15 cellular contexts compared by ENCODE assay signal in the genomic region with DNA sequence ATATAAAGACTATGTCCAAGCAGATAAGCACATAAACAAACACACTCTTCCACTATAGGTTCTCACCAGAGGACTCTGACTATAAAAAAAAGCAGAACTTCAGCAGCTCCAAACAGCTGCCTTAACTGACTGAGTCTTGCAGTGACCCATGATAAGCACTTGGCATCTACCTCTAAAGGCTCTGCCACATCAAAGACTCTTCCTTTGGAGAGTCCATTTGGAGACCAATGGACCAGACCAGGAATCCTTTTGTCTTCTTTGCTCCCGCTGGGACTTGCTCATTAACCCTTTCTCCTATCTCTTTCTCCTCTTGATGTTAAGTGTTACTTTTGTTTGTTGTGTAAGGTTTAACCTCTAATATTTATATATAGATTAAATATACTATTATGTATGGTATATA.
"Had no signal": no experiment of that assay in that cellular context is flagged by ENCODE, and none has a peak within 500 bp of the region (broad histone marks: within the 10 kb centered on the region; RNA-seq: fewer than 3 reads in every experiment).

No MANE protein-coding gene starts in this region.

- DNase-seq: activated CD4-positive, alpha-beta memory T cell treated with anti-CD3 and anti-CD28 coated beads for 36 hours; activated naive CD8-positive, alpha-beta T cell treated with anti-CD3 and anti-CD28 coated beads, Interleukin-2, amount 10 ng/mL, durations not matched to agents 7 days and 5 days; activated T-cell treated with anti-CD3 and anti-CD28 coated beads, Interleukin-2, amount 50 U/mL, for 72 hours; esophagus squamous epithelium; foreskin keratinocyte; head of caudate nucleus; left ventricle myocardium superior; mesenchymal stem cell; nephron progenitor cell; spleen; stimulated activated CD4-positive, alpha-beta T cell treated with anti-CD3 and anti-CD28 coated beads, Interleukin-1b, Interleukin-23, amount 100 ng/mL, for 48 hours; stimulated activated naive B cell treated with anti-CD40 and anti-IgM and Interleukin-4, amounts not matched to agents 10 μg/mL and 1 μg/mL and 100 μg/mL, for 72 hours had no signal

- H3K4me3 ChIP-seq: esophagus squamous epithelium, spleen, tibial nerve, vagina had no signal

- ATAC-seq: activated T-cell treated with anti-CD3 and anti-CD28 coated beads, Interleukin-2, amount 50 U/mL, for 72 hours; foreskin keratinocyte; left ventricle myocardium superior; sciatic nerve; stimulated activated naive B cell treated with anti-CD40 and anti-IgM and Interleukin-4, amounts not matched to agents 10 μg/mL and 1 μg/mL and 100 μg/mL, for 72 hours had no signal
